ENCODE assay signal across 8 cellular contexts in genomic region chr20:36153754-36154695, GRCh38.
DNase-seq lines count a peak whose midpoint lies in the region; TF ChIP-seq lines count a peak whose summit lies in the region.

No MANE protein-coding gene starts in this region.

- peak overlapping the region; percentile 93 for H3K27ac ChIP-seq in layer of hippocampus (ENCODE audit: low read depth, low read length)

- DNase-seq in DMS114 treated with DMSO at 0.1 percent for 48 hours (lab: John Stamatoyannopoulos, UW; ENCODE audit: unreplicated experiment) (peak; percentile 52), NB4 (ENCODE audit: low read depth) (peak; percentile 72), UCSD-AML1 (lab: John Stamatoyannopoulos, UW; ENCODE audit: unreplicated experiment) (peak; percentile 31), cortex of kidney (lab: John Stamatoyannopoulos, UW) (no peak), MV-4-11 (lab: John Stamatoyannopoulos, UW) (no peak)
- peak; percentile 50 for DNase-seq in stimulated activated CD4-positive, alpha-beta T cell treated with anti-CD3 and anti-CD28 coated beads, Interleukin-4, amount 100 ng/mL, for 1 hour

- H3K27me3 ChIP-seq in layer of hippocampus (ENCODE audit: control insufficient read depth, insufficient read depth, low read length), result no peaks in the 10 kb centered on the region

- H3K27ac Mint-ChIP-seq in dendritic cell treated with granulocyte-macrophage colony-stimulating factor and Interleukin-4, amounts not matched to agents 40 ng/mL and 50 ng/mL, for 4 days, result no peak overlapping the region

- no peaks in the 10 kb centered on the region for H3K9me3 Mint-ChIP-seq in dendritic cell treated with granulocyte-macrophage colony-stimulating factor and Interleukin-4, amounts not matched to agents 40 ng/mL and 50 ng/mL, for 4 days

- H3K27me3 Mint-ChIP-seq in dendritic cell treated with granulocyte-macrophage colony-stimulating factor and Interleukin-4, amounts not matched to agents 40 ng/mL and 50 ng/mL, for 4 days, result peaks cover 56% of the 10 kb centered on the region

- no peak overlapping the region for H3K4me3 ChIP-seq in NB4 (ENCODE audit: low read depth, low read length)

- no peak for TF ChIP-seq CTCF in NB4 (IDR thresholded peaks at IDR 0.05; ENCODE audit: low read depth, low read length)

- peak overlapping the region; percentile 62 for H3K4me3 Mint-ChIP-seq in dendritic cell treated with granulocyte-macrophage colony-stimulating factor and Interleukin-4, amounts not matched to agents 40 ng/mL and 50 ng/mL, for 4 days

- no peak for TF ChIP-seq POLR2A in NB4 (IDR thresholded peaks at IDR 0.05; ENCODE audit: extremely low read depth, insufficient read length)

- intact Hi-C loops in dendritic cell treated with granulocyte-macrophage colony-stimulating factor and Interleukin-4, amounts not matched to agents 40 ng/mL and 50 ng/mL, for 4 days (cut with micrococcal nuclease), result no loop called here

- H3K4me1 Mint-ChIP-seq in dendritic cell treated with granulocyte-macrophage colony-stimulating factor and Interleukin-4, amounts not matched to agents 40 ng/mL and 50 ng/mL, for 4 days (ENCODE audit: low read depth), result peaks cover 10% of the 10 kb centered on the region

- H3K36me3 Mint-ChIP-seq in dendritic cell treated with granulocyte-macrophage colony-stimulating factor and Interleukin-4, amounts not matched to agents 40 ng/mL and 50 ng/mL, for 4 days (ENCODE audit: low read depth), result no peaks in the 10 kb centered on the region

Comparison
In these comparisons a context has a peak if more than half of its experiments do, and no peak if none do; other contexts are left out.
1. DNase-seq: peak in DMS114 treated with DMSO at 0.1 percent for 48 hours (single experiment), NB4 (single experiment), UCSD-AML1 (single experiment) and stimulated activated CD4-positive, alpha-beta T cell treated with anti-CD3 and anti-CD28 coated beads, Interleukin-4, amount 100 ng/mL, for 1 hour (single experiment); none in cortex of kidney (single experiment) and MV-4-11 (single experiment).